1 cellular context compared by ENCODE assay signal in genomic region chr11:581752-582151, GRCh38.
TF ChIP-seq lines count a peak whose summit lies in the region.

No MANE protein-coding gene starts in this region.

TF ChIP-seq in K562, 482 proteins besides CTCF, POLR2A, EP300 and RAD21:
- TF ChIP-seq ZNF282 (CRISPR knock-in tag; IDR thresholded peaks at IDR 0.05) (no peak), RBFOX2 (IDR thresholded peaks at IDR 0.05; ENCODE audit: low read depth, low read length) (peak; percentile 8)
